In genomic region chr5:35320029-35320428, GRCh38 we compare ENCODE assay signal across 10 cellular contexts.
DNase-seq lines count a peak whose midpoint lies in the region; ATAC-seq, FAIRE-seq and TF ChIP-seq lines count a peak whose summit lies in the region.
"Had no signal": no experiment of that assay in that cellular context is flagged by ENCODE, and none has a peak within 500 bp of the region (broad histone marks: within the 10 kb centered on the region; RNA-seq: fewer than 3 reads in every experiment).

No MANE protein-coding gene starts in this region.

- H3K4me1 Mint-ChIP-seq in activated T-cell treated with anti-CD3 and anti-CD28 coated beads, Interleukin-2, amount 50 U/mL, for 72 hours (ENCODE audit: low read depth), result peaks cover 41% of the 10 kb centered on the region
- peaks cover 40% of the 10 kb centered on the region for H3K4me1 Mint-ChIP-seq in stimulated activated naive CD8-positive, alpha-beta T cell treated with anti-CD3 and anti-CD28 coated beads, Interleukin-15, amount 100 ng/mL, for 72 hours

- no peak for TF ChIP-seq CTCF in GM13976 (IDR thresholded peaks at IDR 0.05; ENCODE audit: borderline replicate concordance, control extremely low read depth, extremely low read depth, insufficient read depth, missing control alignments)

- in situ Hi-C loops in GM13976 (cut with MboI; ENCODE audit: low sequenced_read_pairs, unreplicated experiment), result no loop called here

- DNase-seq in activated T-cell treated with anti-CD3 and anti-CD28 coated beads, Interleukin-2, amount 50 U/mL, for 72 hours, result no peak
- DNase-seq in activated T-cell treated with anti-CD3 and anti-CD28 coated beads, Interleukin-2, amount 50 U/mL, for 1 hour, result no peak
- DNase-seq in stimulated activated naive CD8-positive, alpha-beta T cell treated with anti-CD3 and anti-CD28 coated beads, Interleukin-15, amount 100 ng/mL, for 72 hours, result no peak
- DNase-seq in NCI-H524 treated with DMSO at 0.1 percent for 48 hours (lab: John Stamatoyannopoulos, UW) (no peak), GM19239 (ENCODE audit: insufficient read length, low spot score) (no peak), GM13976 (ENCODE audit: low spot score) (no peak)
- DNase-seq: effector CD4-positive, alpha-beta T cell; hippocampal formation had no signal

- peak overlapping the region; percentile 11 to 64 for H3K4me3 Mint-ChIP-seq in activated T-cell treated with anti-CD3 and anti-CD28 coated beads, Interleukin-2, amount 50 U/mL, for 72 hours
- H3K4me3 Mint-ChIP-seq in stimulated activated naive CD8-positive, alpha-beta T cell treated with anti-CD3 and anti-CD28 coated beads, Interleukin-15, amount 100 ng/mL, for 72 hours, result peak overlapping the region; percentile 6 to 53

- peak; percentile 49 to 62 for ATAC-seq in activated T-cell treated with anti-CD3 and anti-CD28 coated beads, Interleukin-2, amount 50 U/mL, for 72 hours (replicated peaks in 1 of 2)
- ATAC-seq in HG02642 (IDR thresholded peaks at IDR 0.05; ENCODE audit: poor library complexity, unreplicated experiment) (peak; percentile 28), HG03457 (IDR thresholded peaks at IDR 0.05; ENCODE audit: unreplicated experiment) (peak; percentile 4)
- ATAC-seq in stimulated activated naive CD8-positive, alpha-beta T cell treated with anti-CD3 and anti-CD28 coated beads, Interleukin-15, amount 100 ng/mL, for 72 hours, result peak; percentile 64

- no peak for FAIRE-seq in GM19239 (lab: Jason Lieb, UNC)

- H3K27me3 Mint-ChIP-seq in activated T-cell treated with anti-CD3 and anti-CD28 coated beads, Interleukin-2, amount 50 U/mL, for 72 hours (ENCODE audit: low read depth), result peaks cover 23% of the 10 kb centered on the region
- peaks cover 23% of the 10 kb centered on the region for H3K27me3 Mint-ChIP-seq in stimulated activated naive CD8-positive, alpha-beta T cell treated with anti-CD3 and anti-CD28 coated beads, Interleukin-15, amount 100 ng/mL, for 72 hours

- H3K9me3 Mint-ChIP-seq in activated T-cell treated with anti-CD3 and anti-CD28 coated beads, Interleukin-2, amount 50 U/mL, for 72 hours, result peaks cover 0 to 7% of the 10 kb centered on the region in 2 donors
- H3K9me3 Mint-ChIP-seq in stimulated activated naive CD8-positive, alpha-beta T cell treated with anti-CD3 and anti-CD28 coated beads, Interleukin-15, amount 100 ng/mL, for 72 hours, result peaks cover 8 to 18% of the 10 kb centered on the region in 2 donors

- peaks cover 0 to 9% of the 10 kb centered on the region in 2 donors for H3K36me3 Mint-ChIP-seq in activated T-cell treated with anti-CD3 and anti-CD28 coated beads, Interleukin-2, amount 50 U/mL, for 72 hours (ENCODE audit: insufficient read depth in 2 of 2)

- peak overlapping the region; percentile 16 for H3K27ac Mint-ChIP-seq in activated T-cell treated with anti-CD3 and anti-CD28 coated beads, Interleukin-2, amount 50 U/mL, for 72 hours
- H3K27ac Mint-ChIP-seq in stimulated activated naive CD8-positive, alpha-beta T cell treated with anti-CD3 and anti-CD28 coated beads, Interleukin-15, amount 100 ng/mL, for 72 hours, result peak overlapping the region; percentile 59 to 61

Comparison
In these comparisons a context has a peak if more than half of its experiments do, and no peak if none do; other contexts are left out.
1. ATAC-seq: peak in every context shown above with its lines; median percentile 64 in stimulated activated naive CD8-positive, alpha-beta T cell treated with anti-CD3 and anti-CD28 coated beads, Interleukin-15, amount 100 ng/mL, for 72 hours; 56 in activated T-cell treated with anti-CD3 and anti-CD28 coated beads, Interleukin-2, amount 50 U/mL, for 72 hours; 28 in HG02642; 4 in HG03457.